Comparison of ENCODE assay signal across 7 cellular contexts in genomic region chr10:49754951-49755350, GRCh38. TPM values are rescaled to one million over a fixed set of nuclear protein-coding genes. Genes with fewer than 3 reads are reported as not detected.
"Had no signal": no experiment of that assay in that cellular context is flagged by ENCODE, and none has a peak within 500 bp of the region (broad histone marks: within the 10 kb centered on the region; RNA-seq: fewer than 3 reads in every experiment).

No MANE protein-coding gene starts in this region.

RNA-seq across cellular contexts. Expression of gene OGDHL, which starts 7.2 kb away (rescaled TPM):
- total RNA-seq: activated CD4-positive, alpha-beta memory T cell treated with anti-CD3 and anti-CD28 coated beads, Interleukin-2, amount 10 ng/mL, durations not matched to agents 7 days and 5 days; activated CD4-positive, alpha-beta T cell treated with anti-CD3 and anti-CD28 coated beads, Interleukin-2, amount 10 ng/mL, durations not matched to agents 7 days and 5 days; activated naive CD8-positive, alpha-beta T cell treated with anti-CD3 and anti-CD28 coated beads, Interleukin-2, amount 10 ng/mL, durations not matched to agents 7 days and 5 days; ascending aorta; bronchial epithelial cell; T-helper 1 cell treated with Interleukin-12 subunit alpha and Interleukin-12 subunit beta and Interleukin-4 antibody, amounts not matched to agents 30 ng/mL and 1 ng/mL, for 36 hours; T-helper 17 cell had no signal
